In the genomic region with DNA sequence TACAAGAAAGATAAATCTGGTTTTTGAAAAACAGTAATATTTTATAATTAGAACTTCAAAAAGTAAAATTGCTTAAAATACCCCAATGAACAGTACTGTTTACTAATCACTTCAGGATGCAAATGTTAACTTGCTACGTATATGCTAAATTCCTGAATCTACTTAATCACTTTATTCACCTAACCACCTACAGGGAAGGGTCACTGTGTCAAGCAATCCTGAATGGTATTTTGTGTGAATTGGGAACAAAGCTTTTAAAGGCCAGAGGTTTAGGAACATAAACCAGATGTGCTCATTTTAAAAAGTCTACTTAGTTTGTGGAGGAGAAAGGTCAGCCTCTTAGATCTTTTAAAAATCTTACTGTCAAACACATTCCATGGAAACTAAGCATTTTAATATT, we compare ENCODE assay signal across 2 cellular contexts.
TF ChIP-seq lines count a peak whose summit lies in the region.

No MANE protein-coding gene starts in this region.

TF ChIP-seq in H1, 55 proteins besides CTCF, POLR2A, EP300 and RAD21:
- no peak for TF ChIP-seq CHD2 (IDR thresholded peaks at IDR 0.05; ENCODE audit: low read length)
- TF ChIP-seq TEAD4 (IDR thresholded peaks at IDR 0.05; ENCODE audit: low read depth, low read length): 0 out of 2 replicates have a peak, but pooled peaks have one; percentile 6

TF ChIP-seq in HepG2, 621 proteins besides CTCF, POLR2A, EP300 and RAD21:
- no peak for TF ChIP-seq CCDC6 (CRISPR knock-in tag; IDR thresholded peaks at IDR 0.05)
- no peak for TF ChIP-seq ZNF296 (CRISPR knock-in tag; conservative IDR thresholded peaks at IDR 0.05)
- TF ChIP-seq HMG20A (CRISPR knock-in tag; IDR thresholded peaks at IDR 0.05; ENCODE audit: borderline replicate concordance): no peak
- TF ChIP-seq MTF1 (CRISPR knock-in tag; IDR thresholded peaks at IDR 0.05): no peak
- TF ChIP-seq ZNF720 (CRISPR knock-in tag; IDR thresholded peaks at IDR 0.05): no peak
- TF ChIP-seq ZNF781 (CRISPR knock-in tag; IDR thresholded peaks at IDR 0.05; ENCODE audit: borderline replicate concordance, not compliant biosample characterization): no peak
- no peak for TF ChIP-seq SMAD3 (CRISPR knock-in tag; IDR thresholded peaks at IDR 0.05)
- no peak for TF ChIP-seq ZSCAN22 (CRISPR knock-in tag; IDR thresholded peaks at IDR 0.05)
- TF ChIP-seq ZFP36L1 (CRISPR knock-in tag; IDR thresholded peaks at IDR 0.05): no peak
- TF ChIP-seq, protein P1, sequence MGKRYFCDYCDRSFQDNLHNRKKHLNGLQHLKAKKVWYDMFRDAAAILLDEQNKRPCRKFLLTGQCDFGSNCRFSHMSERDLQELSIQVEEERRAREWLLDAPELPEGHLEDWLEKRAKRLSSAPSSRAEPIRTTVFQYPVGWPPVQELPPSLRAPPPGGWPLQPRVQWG (CRISPR knock-in tag; IDR thresholded peaks at IDR 0.05; ENCODE audit: borderline replicate concordance, low read depth): no peak
